ENCODE assay signal across 2 cellular contexts in the genomic region with DNA sequence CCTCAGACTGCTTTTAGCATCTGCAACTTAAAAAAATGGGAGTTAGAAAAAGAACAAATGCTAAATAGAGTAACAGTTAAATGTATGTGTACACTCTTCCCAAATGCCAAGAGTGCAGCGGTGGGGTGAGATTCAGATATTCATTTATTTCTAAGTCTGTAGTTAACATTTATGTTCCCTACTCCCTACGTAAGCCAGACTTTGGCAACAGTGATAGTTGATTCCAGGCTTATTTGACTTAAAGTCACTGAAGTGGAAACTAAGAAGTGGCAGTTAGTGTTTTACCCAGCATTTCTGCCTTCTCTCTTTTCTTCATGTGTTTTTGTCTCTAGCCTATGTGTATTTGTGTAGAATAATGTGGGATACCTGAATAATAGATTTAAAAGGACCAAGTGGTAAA.
TF ChIP-seq lines count a peak whose summit lies in the region.

No MANE protein-coding gene starts in this region.

TF ChIP-seq in SK-N-SH, 30 proteins besides CTCF, POLR2A, EP300 and RAD21 (continued from another document):
- TF ChIP-seq, protein P1, sequence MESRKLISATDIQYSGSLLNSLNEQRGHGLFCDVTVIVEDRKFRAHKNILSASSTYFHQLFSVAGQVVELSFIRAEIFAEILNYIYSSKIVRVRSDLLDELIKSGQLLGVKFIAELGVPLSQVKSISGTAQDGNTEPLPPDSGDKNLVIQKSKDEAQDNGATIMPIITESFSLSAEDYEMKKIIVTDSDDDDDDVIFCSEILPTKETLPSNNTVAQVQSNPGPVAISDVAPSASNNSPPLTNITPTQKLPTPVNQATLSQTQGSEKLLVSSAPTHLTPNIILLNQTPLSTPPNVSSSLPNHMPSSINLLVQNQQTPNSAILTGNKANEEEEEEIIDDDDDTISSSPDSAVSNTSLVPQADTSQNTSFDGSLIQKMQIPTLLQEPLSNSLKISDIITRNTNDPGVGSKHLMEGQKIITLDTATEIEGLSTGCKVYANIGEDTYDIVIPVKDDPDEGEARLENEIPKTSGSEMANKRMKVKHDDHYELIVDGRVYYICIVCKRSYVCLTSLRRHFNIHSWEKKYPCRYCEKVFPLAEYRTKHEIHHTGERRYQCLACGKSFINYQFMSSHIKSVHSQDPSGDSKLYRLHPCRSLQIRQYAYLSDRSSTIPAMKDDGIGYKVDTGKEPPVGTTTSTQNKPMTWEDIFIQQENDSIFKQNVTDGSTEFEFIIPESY (IDR thresholded peaks at IDR 0.05; ENCODE audit: borderline replicate concordance, low read depth), result no peak
- no peak for TF ChIP-seq NFIC (IDR thresholded peaks at IDR 0.05; ENCODE audit: borderline replicate concordance)

TF ChIP-seq in SK-N-SH treated with all-trans-retinoic acid at 6 μM for 48 hours, 23 proteins besides CTCF, POLR2A, EP300 and RAD21 (continued from another document):
- TF ChIP-seq, protein P2, sequence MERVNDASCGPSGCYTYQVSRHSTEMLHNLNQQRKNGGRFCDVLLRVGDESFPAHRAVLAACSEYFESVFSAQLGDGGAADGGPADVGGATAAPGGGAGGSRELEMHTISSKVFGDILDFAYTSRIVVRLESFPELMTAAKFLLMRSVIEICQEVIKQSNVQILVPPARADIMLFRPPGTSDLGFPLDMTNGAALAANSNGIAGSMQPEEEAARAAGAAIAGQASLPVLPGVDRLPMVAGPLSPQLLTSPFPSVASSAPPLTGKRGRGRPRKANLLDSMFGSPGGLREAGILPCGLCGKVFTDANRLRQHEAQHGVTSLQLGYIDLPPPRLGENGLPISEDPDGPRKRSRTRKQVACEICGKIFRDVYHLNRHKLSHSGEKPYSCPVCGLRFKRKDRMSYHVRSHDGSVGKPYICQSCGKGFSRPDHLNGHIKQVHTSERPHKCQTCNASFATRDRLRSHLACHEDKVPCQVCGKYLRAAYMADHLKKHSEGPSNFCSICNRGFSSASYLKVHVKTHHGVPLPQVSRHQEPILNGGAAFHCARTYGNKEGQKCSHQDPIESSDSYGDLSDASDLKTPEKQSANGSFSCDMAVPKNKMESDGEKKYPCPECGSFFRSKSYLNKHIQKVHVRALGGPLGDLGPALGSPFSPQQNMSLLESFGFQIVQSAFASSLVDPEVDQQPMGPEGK (CRISPR knock-in tag; IDR thresholded peaks at IDR 0.05; ENCODE audit: borderline replicate concordance), result no peak
- TF ChIP-seq, protein P3, sequence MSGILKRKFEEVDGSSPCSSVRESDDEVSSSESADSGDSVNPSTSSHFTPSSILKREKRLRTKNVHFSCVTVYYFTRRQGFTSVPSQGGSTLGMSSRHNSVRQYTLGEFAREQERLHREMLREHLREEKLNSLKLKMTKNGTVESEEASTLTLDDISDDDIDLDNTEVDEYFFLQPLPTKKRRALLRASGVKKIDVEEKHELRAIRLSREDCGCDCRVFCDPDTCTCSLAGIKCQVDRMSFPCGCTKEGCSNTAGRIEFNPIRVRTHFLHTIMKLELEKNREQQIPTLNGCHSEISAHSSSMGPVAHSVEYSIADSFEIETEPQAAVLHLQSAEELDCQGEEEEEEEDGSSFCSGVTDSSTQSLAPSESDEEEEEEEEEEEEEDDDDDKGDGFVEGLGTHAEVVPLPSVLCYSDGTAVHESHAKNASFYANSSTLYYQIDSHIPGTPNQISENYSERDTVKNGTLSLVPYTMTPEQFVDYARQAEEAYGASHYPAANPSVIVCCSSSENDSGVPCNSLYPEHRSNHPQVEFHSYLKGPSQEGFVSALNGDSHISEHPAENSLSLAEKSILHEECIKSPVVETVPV (CRISPR knock-in tag; IDR thresholded peaks at IDR 0.05), result no peak
